Comparison of ENCODE assay signal across 8 cellular contexts in genomic region chr12:92551853-92552397, GRCh38.
DNase-seq lines count a peak whose midpoint lies in the region; ATAC-seq and TF ChIP-seq lines count a peak whose summit lies in the region.

No MANE protein-coding gene starts in this region.

- intact Hi-C loops in body of pancreas (cut with DNase I) (loop anchor here (10.0 kb wide), 1 partner anchor 47 kb away; no protein-coding TSS in a partner anchor), sciatic nerve (cut with DNase I) (no loop called here)

- H3K27ac ChIP-seq in body of pancreas (peak overlapping the region; percentile 18 to 82 (median 74)), coronary artery (peak overlapping the region in 1 of 2 donors; percentile 50)

- no peaks in the 10 kb centered on the region for H3K36me3 ChIP-seq in body of pancreas (replicated peaks in 1 of 2; ENCODE audit: insufficient read depth in 1 of 2, low read depth in 2 of 2)

- TF ChIP-seq CTCF in body of pancreas (IDR thresholded peaks at IDR 0.05) (no peak), coronary artery (IDR thresholded peaks at IDR 0.05) (no peak)

- peaks cover 72% of the 10 kb centered on the region for H3K4me1 ChIP-seq in body of pancreas

- ATAC-seq in GM19455 (IDR thresholded peaks at IDR 0.05; ENCODE audit: unreplicated experiment) = peak; percentile 71
- peak; percentile 55 for ATAC-seq in HG03442 (IDR thresholded peaks at IDR 0.05; ENCODE audit: unreplicated experiment)
- ATAC-seq in body of pancreas = peak; percentile 43
- no peak for ATAC-seq in sciatic nerve

- H3K9me3 ChIP-seq in body of pancreas = no peaks in the 10 kb centered on the region

- no peak for TF ChIP-seq POLR2A in body of pancreas (IDR thresholded peaks at IDR 0.05)
- no peak for TF ChIP-seq POLR2A in erythroblast (IDR thresholded peaks at IDR 0.05; ENCODE audit: low read length)

- no peaks in the 10 kb centered on the region for H3K27me3 ChIP-seq in body of pancreas

- DNase-seq in GM03348 (ENCODE audit: low spot score) (peak; percentile 41), body of pancreas (no peak), coronary artery (ENCODE audit: low spot score) (no peak), sciatic nerve (ENCODE audit: low spot score) (no peak), erythroblast (lab: John Stamatoyannopoulos, UW) (no peak)
- peak; percentile 37 to 57 (median 54) for DNase-seq in stimulated activated CD4-positive, alpha-beta T cell treated with anti-CD3 and anti-CD28 coated beads, TNF-alpha, amount 100 ng/mL, for 24 hours (ENCODE audit: low read depth in 3 of 3)

- H3K4me3 ChIP-seq in body of pancreas = no peak overlapping the region
- no peak overlapping the region for H3K4me3 ChIP-seq in coronary artery

Comparison
In these comparisons a context has a peak if more than half of its experiments do, and no peak if none do; other contexts are left out.
1. DNase-seq: peak in GM03348 (single experiment) and stimulated activated CD4-positive, alpha-beta T cell treated with anti-CD3 and anti-CD28 coated beads, TNF-alpha, amount 100 ng/mL, for 24 hours (3 of 3); none in body of pancreas (0 of 4), coronary artery (single experiment), sciatic nerve (single experiment) and erythroblast (0 of 2).